ENCODE assay signal across 1 cellular context in the genomic region with DNA sequence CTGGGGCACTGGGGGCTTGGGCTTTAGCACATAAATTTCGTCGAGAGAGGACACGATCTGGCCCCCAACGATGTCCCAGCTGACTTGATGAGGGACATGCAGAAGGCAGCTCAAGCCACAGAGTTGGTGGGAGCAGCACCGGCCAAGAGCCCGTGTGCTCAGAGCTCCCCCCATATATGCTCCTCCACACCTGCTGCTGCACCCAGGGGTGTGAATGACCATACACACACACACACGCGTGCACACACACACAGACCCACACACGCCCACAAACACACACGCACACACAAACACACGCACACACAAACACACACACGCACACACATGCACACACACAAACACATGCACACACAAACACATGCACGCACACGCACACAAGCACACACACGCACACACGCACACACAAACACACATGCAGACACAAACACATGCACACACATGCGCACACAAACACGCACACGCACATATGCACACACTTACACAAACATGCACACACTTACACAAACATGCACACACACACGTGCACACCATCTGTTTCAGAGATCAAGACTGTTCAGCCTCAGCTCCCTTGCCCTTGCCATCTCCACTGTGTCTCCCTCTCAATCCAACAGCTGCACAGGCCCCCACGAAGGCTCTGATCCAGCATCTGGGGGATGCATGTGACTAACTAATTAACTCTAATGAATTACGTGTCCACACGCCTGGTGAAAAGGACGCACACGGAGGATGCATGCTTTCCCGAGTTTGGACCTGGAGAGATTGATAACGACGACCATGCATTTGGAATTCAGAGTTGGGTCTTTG.
TF ChIP-seq lines count a peak whose summit lies in the region.

No MANE protein-coding gene starts in this region.

TF ChIP-seq in IMR-90, 13 proteins besides CTCF, POLR2A, EP300 and RAD21:
- TF ChIP-seq MAFK (IDR thresholded peaks at IDR 0.05; ENCODE audit: low read depth, low read length) (no peak), ELK1 (IDR thresholded peaks at IDR 0.05; ENCODE audit: borderline replicate concordance, low read depth, low read length) (no peak), NFE2L2 (IDR thresholded peaks at IDR 0.05; ENCODE audit: low read depth, low read length) (no peak), CHD1 (IDR thresholded peaks at IDR 0.05; ENCODE audit: low read depth, low read length) (no peak), SMC3 (IDR thresholded peaks at IDR 0.05; ENCODE audit: low read depth, low read length) (no peak), MAZ (IDR thresholded peaks at IDR 0.05; ENCODE audit: borderline replicate concordance, low read depth, low read length) (no peak), RCOR1 (IDR thresholded peaks at IDR 0.05; ENCODE audit: insufficient replicate concordance, low read length) (no peak), BHLHE40 (IDR thresholded peaks at IDR 0.05; ENCODE audit: low read depth, low read length) (no peak), MXI1 (IDR thresholded peaks at IDR 0.05; ENCODE audit: borderline replicate concordance, low read depth, low read length) (no peak), RFX5 (IDR thresholded peaks at IDR 0.05; ENCODE audit: low read depth, low read length) (no peak)
- TF ChIP-seq, protein P1, sequence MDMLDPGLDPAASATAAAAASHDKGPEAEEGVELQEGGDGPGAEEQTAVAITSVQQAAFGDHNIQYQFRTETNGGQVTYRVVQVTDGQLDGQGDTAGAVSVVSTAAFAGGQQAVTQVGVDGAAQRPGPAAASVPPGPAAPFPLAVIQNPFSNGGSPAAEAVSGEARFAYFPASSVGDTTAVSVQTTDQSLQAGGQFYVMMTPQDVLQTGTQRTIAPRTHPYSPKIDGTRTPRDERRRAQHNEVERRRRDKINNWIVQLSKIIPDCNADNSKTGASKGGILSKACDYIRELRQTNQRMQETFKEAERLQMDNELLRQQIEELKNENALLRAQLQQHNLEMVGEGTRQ (IDR thresholded peaks at IDR 0.05; ENCODE audit: low read depth, low read length), result no peak
